Comparison of ENCODE assay signal across 1 cellular context in the genomic region with DNA sequence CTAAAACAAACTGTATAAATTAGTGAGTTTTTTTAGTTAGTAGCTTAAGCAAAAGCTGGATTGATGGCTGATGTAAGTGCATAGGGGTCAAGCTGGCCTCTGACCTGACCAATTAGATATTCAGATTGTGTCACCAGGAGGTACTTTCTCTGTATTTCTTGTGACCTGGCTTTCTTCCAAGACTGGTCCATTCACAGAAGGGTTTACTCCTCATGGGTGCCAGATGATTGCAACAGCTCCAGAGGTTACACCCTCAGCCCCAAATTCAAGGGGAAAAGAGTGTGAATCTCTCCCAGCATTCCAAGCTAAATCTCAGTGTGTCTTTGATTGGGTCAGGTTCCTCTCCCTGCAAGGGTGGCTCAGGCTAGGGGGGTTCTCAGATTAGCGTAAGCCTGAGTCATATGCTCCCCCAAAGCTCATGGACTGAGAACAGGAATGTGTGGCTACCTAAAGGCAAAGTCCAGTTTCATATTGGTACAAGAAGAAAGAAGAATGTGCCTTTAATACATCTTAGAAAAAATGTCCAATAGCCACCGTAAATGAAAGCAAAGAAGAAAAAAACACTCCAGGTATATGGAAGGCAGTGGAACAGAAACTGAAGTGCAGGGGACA.
TF ChIP-seq lines count a peak whose summit lies in the region.

No MANE protein-coding gene starts in this region.

TF ChIP-seq in endothelial cell of umbilical vein, 7 proteins besides CTCF, POLR2A, EP300 and RAD21 (continued from another document):
- no peak for TF ChIP-seq POLR2AphosphoS5 (IDR thresholded peaks at IDR 0.05; ENCODE audit: insufficient read depth, low read depth, low read length)
